1 cellular context compared by ENCODE assay signal in the genomic region with DNA sequence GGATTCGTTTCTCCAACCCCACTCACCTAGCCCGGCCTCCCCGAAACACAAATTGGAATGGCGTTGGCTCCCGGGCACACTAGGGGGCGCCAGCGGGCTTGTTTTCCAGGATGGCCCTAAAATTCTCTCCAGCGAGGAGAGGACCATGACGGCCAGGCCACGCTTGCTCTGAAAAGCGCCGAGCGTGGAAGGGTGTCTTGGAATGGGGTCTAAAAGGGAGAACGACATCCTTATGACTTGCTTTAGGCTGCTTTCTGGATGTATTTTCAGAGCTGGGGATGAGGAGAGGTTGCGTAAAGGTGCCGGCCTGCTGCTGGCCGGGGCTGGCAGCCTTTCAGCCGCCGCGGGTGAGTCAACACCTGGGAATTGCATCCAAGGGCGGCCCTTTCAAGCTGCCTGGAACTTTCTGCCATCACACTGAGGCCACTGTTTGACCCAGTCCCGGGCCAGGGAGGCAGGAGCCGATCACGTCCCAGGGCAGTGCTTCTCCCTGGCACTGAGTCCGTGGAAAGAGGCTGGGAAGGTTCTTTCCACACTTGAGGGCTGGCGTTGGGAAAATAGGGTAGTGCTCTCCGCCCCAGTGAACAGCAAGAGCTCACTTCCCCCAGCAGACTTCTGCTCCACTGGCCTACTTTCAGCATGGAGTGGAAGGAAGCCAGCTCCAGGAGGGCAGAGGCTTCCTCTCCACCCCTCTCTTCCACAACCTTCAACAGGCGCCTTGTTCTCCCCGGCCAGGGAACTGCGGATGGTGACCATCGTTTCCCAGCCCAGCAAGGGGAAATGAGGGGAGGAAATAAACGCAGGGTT.
TF ChIP-seq lines count a peak whose summit lies in the region.

No MANE protein-coding gene starts in this region.

TF ChIP-seq in HepG2, 621 proteins besides CTCF, POLR2A, EP300 and RAD21 (continued from another document and continues in another):
- TF ChIP-seq, protein P1, sequence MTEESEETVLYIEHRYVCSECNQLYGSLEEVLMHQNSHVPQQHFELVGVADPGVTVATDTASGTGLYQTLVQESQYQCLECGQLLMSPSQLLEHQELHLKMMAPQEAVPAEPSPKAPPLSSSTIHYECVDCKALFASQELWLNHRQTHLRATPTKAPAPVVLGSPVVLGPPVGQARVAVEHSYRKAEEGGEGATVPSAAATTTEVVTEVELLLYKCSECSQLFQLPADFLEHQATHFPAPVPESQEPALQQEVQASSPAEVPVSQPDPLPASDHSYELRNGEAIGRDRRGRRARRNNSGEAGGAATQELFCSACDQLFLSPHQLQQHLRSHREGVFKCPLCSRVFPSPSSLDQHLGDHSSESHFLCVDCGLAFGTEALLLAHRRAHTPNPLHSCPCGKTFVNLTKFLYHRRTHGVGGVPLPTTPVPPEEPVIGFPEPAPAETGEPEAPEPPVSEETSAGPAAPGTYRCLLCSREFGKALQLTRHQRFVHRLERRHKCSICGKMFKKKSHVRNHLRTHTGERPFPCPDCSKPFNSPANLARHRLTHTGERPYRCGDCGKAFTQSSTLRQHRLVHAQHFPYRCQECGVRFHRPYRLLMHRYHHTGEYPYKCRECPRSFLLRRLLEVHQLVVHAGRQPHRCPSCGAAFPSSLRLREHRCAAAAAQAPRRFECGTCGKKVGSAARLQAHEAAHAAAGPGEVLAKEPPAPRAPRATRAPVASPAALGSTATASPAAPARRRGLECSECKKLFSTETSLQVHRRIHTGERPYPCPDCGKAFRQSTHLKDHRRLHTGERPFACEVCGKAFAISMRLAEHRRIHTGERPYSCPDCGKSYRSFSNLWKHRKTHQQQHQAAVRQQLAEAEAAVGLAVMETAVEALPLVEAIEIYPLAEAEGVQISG (CRISPR knock-in tag; IDR thresholded peaks at IDR 0.05): no peak; the same call in 1 of the 2 replicates
- TF ChIP-seq ZBTB7A (CRISPR knock-in tag; IDR thresholded peaks at IDR 0.05): no peak
- TF ChIP-seq DPF2 (CRISPR knock-in tag; IDR thresholded peaks at IDR 0.05; ENCODE audit: borderline replicate concordance, low read depth): peak; percentile 67
- TF ChIP-seq SIX4 (CRISPR knock-in tag; IDR thresholded peaks at IDR 0.05): no peak
- peak; percentile 83; the same call in 1 of the 2 replicates for TF ChIP-seq FOXC1 (CRISPR knock-in tag; IDR thresholded peaks at IDR 0.05; ENCODE audit: borderline replicate concordance)
- TF ChIP-seq, protein P2, sequence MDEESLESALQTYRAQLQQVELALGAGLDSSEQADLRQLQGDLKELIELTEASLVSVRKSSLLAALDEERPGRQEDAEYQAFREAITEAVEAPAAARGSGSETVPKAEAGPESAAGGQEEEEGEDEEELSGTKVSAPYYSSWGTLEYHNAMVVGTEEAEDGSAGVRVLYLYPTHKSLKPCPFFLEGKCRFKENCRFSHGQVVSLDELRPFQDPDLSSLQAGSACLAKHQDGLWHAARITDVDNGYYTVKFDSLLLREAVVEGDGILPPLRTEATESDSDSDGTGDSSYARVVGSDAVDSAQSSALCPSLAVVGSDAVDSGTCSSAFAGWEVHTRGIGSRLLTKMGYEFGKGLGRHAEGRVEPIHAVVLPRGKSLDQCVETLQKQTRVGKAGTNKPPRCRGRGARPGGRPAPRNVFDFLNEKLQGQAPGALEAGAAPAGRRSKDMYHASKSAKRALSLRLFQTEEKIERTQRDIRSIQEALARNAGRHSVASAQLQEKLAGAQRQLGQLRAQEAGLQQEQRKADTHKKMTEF (CRISPR knock-in tag; IDR thresholded peaks at IDR 0.05): peak; percentile 89
- TF ChIP-seq, protein P3, sequence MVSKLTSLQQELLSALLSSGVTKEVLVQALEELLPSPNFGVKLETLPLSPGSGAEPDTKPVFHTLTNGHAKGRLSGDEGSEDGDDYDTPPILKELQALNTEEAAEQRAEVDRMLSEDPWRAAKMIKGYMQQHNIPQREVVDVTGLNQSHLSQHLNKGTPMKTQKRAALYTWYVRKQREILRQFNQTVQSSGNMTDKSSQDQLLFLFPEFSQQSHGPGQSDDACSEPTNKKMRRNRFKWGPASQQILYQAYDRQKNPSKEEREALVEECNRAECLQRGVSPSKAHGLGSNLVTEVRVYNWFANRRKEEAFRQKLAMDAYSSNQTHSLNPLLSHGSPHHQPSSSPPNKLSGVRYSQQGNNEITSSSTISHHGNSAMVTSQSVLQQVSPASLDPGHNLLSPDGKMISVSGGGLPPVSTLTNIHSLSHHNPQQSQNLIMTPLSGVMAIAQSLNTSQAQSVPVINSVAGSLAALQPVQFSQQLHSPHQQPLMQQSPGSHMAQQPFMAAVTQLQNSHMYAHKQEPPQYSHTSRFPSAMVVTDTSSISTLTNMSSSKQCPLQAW (CRISPR knock-in tag; IDR thresholded peaks at IDR 0.05): no peak; the same call in 1 of the 2 replicates
- no peak for TF ChIP-seq KLF6 (CRISPR knock-in tag; IDR thresholded peaks at IDR 0.05)
- TF ChIP-seq ZNF720 (CRISPR knock-in tag; IDR thresholded peaks at IDR 0.05): no peak
- no peak for TF ChIP-seq ZNF775 (CRISPR knock-in tag; IDR thresholded peaks at IDR 0.05; ENCODE audit: borderline replicate concordance)
- TF ChIP-seq ZNF577 (CRISPR knock-in tag; IDR thresholded peaks at IDR 0.05; ENCODE audit: borderline replicate concordance, low read depth): no peak
- TF ChIP-seq, protein P4, sequence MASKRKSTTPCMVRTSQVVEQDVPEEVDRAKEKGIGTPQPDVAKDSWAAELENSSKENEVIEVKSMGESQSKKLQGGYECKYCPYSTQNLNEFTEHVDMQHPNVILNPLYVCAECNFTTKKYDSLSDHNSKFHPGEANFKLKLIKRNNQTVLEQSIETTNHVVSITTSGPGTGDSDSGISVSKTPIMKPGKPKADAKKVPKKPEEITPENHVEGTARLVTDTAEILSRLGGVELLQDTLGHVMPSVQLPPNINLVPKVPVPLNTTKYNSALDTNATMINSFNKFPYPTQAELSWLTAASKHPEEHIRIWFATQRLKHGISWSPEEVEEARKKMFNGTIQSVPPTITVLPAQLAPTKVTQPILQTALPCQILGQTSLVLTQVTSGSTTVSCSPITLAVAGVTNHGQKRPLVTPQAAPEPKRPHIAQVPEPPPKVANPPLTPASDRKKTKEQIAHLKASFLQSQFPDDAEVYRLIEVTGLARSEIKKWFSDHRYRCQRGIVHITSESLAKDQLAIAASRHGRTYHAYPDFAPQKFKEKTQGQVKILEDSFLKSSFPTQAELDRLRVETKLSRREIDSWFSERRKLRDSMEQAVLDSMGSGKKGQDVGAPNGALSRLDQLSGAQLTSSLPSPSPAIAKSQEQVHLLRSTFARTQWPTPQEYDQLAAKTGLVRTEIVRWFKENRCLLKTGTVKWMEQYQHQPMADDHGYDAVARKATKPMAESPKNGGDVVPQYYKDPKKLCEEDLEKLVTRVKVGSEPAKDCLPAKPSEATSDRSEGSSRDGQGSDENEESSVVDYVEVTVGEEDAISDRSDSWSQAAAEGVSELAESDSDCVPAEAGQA (IDR thresholded peaks at IDR 0.05; ENCODE audit: low read depth): no peak
- TF ChIP-seq, protein P4 (CRISPR knock-in tag; IDR thresholded peaks at IDR 0.05; ENCODE audit: borderline replicate concordance): no peak
- TF ChIP-seq, protein P5, sequence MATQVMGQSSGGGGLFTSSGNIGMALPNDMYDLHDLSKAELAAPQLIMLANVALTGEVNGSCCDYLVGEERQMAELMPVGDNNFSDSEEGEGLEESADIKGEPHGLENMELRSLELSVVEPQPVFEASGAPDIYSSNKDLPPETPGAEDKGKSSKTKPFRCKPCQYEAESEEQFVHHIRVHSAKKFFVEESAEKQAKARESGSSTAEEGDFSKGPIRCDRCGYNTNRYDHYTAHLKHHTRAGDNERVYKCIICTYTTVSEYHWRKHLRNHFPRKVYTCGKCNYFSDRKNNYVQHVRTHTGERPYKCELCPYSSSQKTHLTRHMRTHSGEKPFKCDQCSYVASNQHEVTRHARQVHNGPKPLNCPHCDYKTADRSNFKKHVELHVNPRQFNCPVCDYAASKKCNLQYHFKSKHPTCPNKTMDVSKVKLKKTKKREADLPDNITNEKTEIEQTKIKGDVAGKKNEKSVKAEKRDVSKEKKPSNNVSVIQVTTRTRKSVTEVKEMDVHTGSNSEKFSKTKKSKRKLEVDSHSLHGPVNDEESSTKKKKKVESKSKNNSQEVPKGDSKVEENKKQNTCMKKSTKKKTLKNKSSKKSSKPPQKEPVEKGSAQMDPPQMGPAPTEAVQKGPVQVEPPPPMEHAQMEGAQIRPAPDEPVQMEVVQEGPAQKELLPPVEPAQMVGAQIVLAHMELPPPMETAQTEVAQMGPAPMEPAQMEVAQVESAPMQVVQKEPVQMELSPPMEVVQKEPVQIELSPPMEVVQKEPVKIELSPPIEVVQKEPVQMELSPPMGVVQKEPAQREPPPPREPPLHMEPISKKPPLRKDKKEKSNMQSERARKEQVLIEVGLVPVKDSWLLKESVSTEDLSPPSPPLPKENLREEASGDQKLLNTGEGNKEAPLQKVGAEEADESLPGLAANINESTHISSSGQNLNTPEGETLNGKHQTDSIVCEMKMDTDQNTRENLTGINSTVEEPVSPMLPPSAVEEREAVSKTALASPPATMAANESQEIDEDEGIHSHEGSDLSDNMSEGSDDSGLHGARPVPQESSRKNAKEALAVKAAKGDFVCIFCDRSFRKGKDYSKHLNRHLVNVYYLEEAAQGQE (IDR thresholded peaks at IDR 0.05; ENCODE audit: borderline replicate concordance in 1 of 2, low read depth in 1 of 2, low read length in 2 of 2): no peak
- no peak for TF ChIP-seq HES4 (CRISPR knock-in tag; IDR thresholded peaks at IDR 0.05; ENCODE audit: borderline replicate concordance)
- no peak for TF ChIP-seq SCMH1 (CRISPR knock-in tag; IDR thresholded peaks at IDR 0.05; ENCODE audit: borderline replicate concordance)
- TF ChIP-seq PHF5A (CRISPR knock-in tag; IDR thresholded peaks at IDR 0.05; ENCODE audit: low read depth, unreplicated experiment): no peak
- TF ChIP-seq, protein P6, sequence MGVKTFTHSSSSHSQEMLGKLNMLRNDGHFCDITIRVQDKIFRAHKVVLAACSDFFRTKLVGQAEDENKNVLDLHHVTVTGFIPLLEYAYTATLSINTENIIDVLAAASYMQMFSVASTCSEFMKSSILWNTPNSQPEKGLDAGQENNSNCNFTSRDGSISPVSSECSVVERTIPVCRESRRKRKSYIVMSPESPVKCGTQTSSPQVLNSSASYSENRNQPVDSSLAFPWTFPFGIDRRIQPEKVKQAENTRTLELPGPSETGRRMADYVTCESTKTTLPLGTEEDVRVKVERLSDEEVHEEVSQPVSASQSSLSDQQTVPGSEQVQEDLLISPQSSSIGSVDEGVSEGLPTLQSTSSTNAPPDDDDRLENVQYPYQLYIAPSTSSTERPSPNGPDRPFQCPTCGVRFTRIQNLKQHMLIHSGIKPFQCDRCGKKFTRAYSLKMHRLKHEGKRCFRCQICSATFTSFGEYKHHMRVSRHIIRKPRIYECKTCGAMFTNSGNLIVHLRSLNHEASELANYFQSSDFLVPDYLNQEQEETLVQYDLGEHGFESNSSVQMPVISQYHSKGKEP (CRISPR knock-in tag; IDR thresholded peaks at IDR 0.05): no peak
- TF ChIP-seq PCBP2 (optimal IDR thresholded peaks at IDR 0.05; ENCODE audit: low read depth, low read length, poor library complexity, severe bottlenecking): no peak
- no peak; the same call in 1 of the 2 replicates for TF ChIP-seq TRIM24 (CRISPR knock-in tag; IDR thresholded peaks at IDR 0.05)
- TF ChIP-seq ZSCAN20 (CRISPR knock-in tag; IDR thresholded peaks at IDR 0.05; ENCODE audit: borderline replicate concordance): no peak
- TF ChIP-seq SNRNP70 (IDR thresholded peaks at IDR 0.05; ENCODE audit: low read depth, low read length): no peak
- TF ChIP-seq, protein P7, sequence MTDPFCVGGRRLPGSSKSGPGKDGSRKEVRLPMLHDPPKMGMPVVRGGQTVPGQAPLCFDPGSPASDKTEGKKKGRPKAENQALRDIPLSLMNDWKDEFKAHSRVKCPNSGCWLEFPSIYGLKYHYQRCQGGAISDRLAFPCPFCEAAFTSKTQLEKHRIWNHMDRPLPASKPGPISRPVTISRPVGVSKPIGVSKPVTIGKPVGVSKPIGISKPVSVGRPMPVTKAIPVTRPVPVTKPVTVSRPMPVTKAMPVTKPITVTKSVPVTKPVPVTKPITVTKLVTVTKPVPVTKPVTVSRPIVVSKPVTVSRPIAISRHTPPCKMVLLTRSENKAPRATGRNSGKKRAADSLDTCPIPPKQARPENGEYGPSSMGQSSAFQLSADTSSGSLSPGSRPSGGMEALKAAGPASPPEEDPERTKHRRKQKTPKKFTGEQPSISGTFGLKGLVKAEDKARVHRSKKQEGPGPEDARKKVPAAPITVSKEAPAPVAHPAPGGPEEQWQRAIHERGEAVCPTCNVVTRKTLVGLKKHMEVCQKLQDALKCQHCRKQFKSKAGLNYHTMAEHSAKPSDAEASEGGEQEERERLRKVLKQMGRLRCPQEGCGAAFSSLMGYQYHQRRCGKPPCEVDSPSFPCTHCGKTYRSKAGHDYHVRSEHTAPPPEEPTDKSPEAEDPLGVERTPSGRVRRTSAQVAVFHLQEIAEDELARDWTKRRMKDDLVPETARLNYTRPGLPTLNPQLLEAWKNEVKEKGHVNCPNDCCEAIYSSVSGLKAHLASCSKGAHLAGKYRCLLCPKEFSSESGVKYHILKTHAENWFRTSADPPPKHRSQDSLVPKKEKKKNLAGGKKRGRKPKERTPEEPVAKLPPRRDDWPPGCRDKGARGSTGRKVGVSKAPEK (CRISPR knock-in tag; IDR thresholded peaks at IDR 0.05; ENCODE audit: borderline replicate concordance): no peak
- TF ChIP-seq ZBTB20 (CRISPR knock-in tag; IDR thresholded peaks at IDR 0.05; ENCODE audit: borderline replicate concordance, low read depth): peak; percentile 88
- 0 out of 2 replicates have a peak, but pooled peaks have one; percentile 40 for TF ChIP-seq RNF2 (conservative IDR thresholded peaks at IDR 0.05; ENCODE audit: low read depth)
- TF ChIP-seq ZNF160 (CRISPR knock-in tag; IDR thresholded peaks at IDR 0.05): no peak
- peak; percentile 84 for TF ChIP-seq SALL1 (CRISPR knock-in tag; IDR thresholded peaks at IDR 0.05)
- TF ChIP-seq ZNF768 (CRISPR knock-in tag; IDR thresholded peaks at IDR 0.05): peak; percentile 29; the same call in 1 of the 2 replicates
